Comparison of ENCODE assay signal across 12 cellular contexts in genomic region chr3:52895416-52895815, GRCh38. TPM values are rescaled to one million over a fixed set of nuclear protein-coding genes. Genes with fewer than 3 reads are reported as not detected.
A peak's percentile ranks its signal among the peaks of the same experiment; 100 is the strongest.
DNase-seq lines count a peak whose midpoint lies in the region; ATAC-seq, FAIRE-seq and TF ChIP-seq lines count a peak whose summit lies in the region.
"Had no signal": no experiment of that assay in that cellular context is flagged by ENCODE, and none has a peak within 500 bp of the region (broad histone marks: within the 10 kb centered on the region; RNA-seq: fewer than 3 reads in every experiment).

No MANE protein-coding gene starts in this region.

- TF ChIP-seq CTCF in CD4-positive, alpha-beta T cell (IDR thresholded peaks at IDR 0.05): no peak
- TF ChIP-seq CTCF in Loucy (conservative IDR thresholded peaks at IDR 0.05; ENCODE audit: low read length) (no peak), astrocyte (IDR thresholded peaks at IDR 0.05; ENCODE audit: insufficient read depth, low read depth, low read length) (no peak), neural crest cell (conservative IDR thresholded peaks at IDR 0.05) (no peak)

- H3K27me3 ChIP-seq in CD4-positive, alpha-beta T cell (ENCODE audit: control insufficient read depth, insufficient read depth, low read length): no peaks in the 10 kb centered on the region
- no peaks in the 10 kb centered on the region for H3K27me3 ChIP-seq in Loucy (ENCODE audit: insufficient read depth, low read length, poor library complexity, severe bottlenecking)
- H3K27me3 ChIP-seq in astrocyte (ENCODE audit: insufficient read depth, low read length): no peaks in the 10 kb centered on the region

- H3K36me3 ChIP-seq in Loucy (ENCODE audit: insufficient read depth, low read length): no peaks in the 10 kb centered on the region
- no peaks in the 10 kb centered on the region for H3K36me3 ChIP-seq in astrocyte (ENCODE audit: insufficient read depth, low read length)

- FAIRE-seq in astrocyte (lab: Jason Lieb, UNC): no peak
- FAIRE-seq: endometrium, GM12892 had no signal

- no peak overlapping the region for H3K27ac ChIP-seq in CD4-positive, alpha-beta T cell (ENCODE audit: low read depth, low read length)
- no peak overlapping the region for H3K27ac ChIP-seq in astrocyte (ENCODE audit: low read depth, low read length)

- POLR2A ChIA-PET in CD4-positive, alpha-beta T cell (lab: Charles Lee): no interaction called here

- H3K4me1 Mint-ChIP-seq in CD4-positive, alpha-beta T cell (ENCODE audit: low read depth): peaks cover 70% of the 10 kb centered on the region
- peaks cover 3% of the 10 kb centered on the region for H3K4me1 Mint-ChIP-seq in astrocyte (ENCODE audit: low read depth, unreplicated experiment)
- H3K4me1 Mint-ChIP-seq in neural crest cell: peaks cover 18% of the 10 kb centered on the region

- H3K4me1 ChIP-seq in Loucy (ENCODE audit: insufficient read depth, low read length, poor library complexity, severe bottlenecking) (peaks cover 56% of the 10 kb centered on the region), astrocyte (ENCODE audit: insufficient read depth, low read length) (peaks cover 8% of the 10 kb centered on the region)

- no peaks in the 10 kb centered on the region for H3F3A ChIP-seq in Loucy (ENCODE audit: low read depth)

- CTCF ChIA-PET in CD4-positive, alpha-beta T cell (lab: Charles Lee): no interaction called here

- H4K20me1 ChIP-seq in Loucy (ENCODE audit: insufficient read depth, low read length, poor library complexity, severe bottlenecking) (peaks cover 18% of the 10 kb centered on the region), astrocyte (ENCODE audit: insufficient read depth, low read length) (peaks cover 47% of the 10 kb centered on the region)

- DNase-seq in CD4-positive, alpha-beta T cell: no peak
- DNase-seq in astrocyte (ENCODE audit: low read depth) (no peak), neural crest cell (ENCODE audit: low read depth, low spot score) (no peak), NCI-H226 (no peak)
- DNase-seq: amniotic stem cell, NCI-H748 treated with DMSO at 0.1 percent for 48 hours had no signal

- H2AFZ ChIP-seq in Loucy (ENCODE audit: low read length) (no peak overlapping the region), astrocyte (ENCODE audit: low read depth, low read length) (no peak overlapping the region)

- H3K9me2 ChIP-seq in Loucy (replicated peaks; ENCODE audit: low read depth, low read length): no peaks in the 10 kb centered on the region

- H3K9me3 Mint-ChIP-seq in CD4-positive, alpha-beta T cell: no peaks in the 10 kb centered on the region
- H3K9me3 Mint-ChIP-seq in astrocyte (ENCODE audit: unreplicated experiment) (no peaks in the 10 kb centered on the region), neural crest cell (no peaks in the 10 kb centered on the region)

- H3K4me2 ChIP-seq in Loucy (ENCODE audit: low read depth, low read length, poor library complexity, severe bottlenecking): peak overlapping the region; percentile 94
- H3K4me2 ChIP-seq in astrocyte (ENCODE audit: low read length): no peak overlapping the region

- ATAC-seq in CD4-positive, alpha-beta T cell (ENCODE audit: poor library complexity): no peak
- no peak for ATAC-seq in GM21717 (IDR thresholded peaks at IDR 0.05; ENCODE audit: unreplicated experiment)
- no peak for ATAC-seq in HG03354 (IDR thresholded peaks at IDR 0.05; ENCODE audit: poor library complexity, severe bottlenecking, unreplicated experiment)
- ATAC-seq in HG02885 (IDR thresholded peaks at IDR 0.05; ENCODE audit: poor library complexity, unreplicated experiment): no peak

- H3K4me3 Mint-ChIP-seq in CD4-positive, alpha-beta T cell: peak overlapping the region; percentile 98
- H3K4me3 Mint-ChIP-seq in astrocyte (ENCODE audit: unreplicated experiment): peak overlapping the region; percentile 95
- H3K4me3 Mint-ChIP-seq in neural crest cell: peak overlapping the region; percentile 91

- peak overlapping the region; percentile 73 for H3K9ac ChIP-seq in Loucy (ENCODE audit: low read depth, low read length, poor library complexity, severe bottlenecking)
- H3K9ac ChIP-seq in astrocyte (ENCODE audit: low read length): no peak overlapping the region

- H3K4me3 ChIP-seq in Loucy (ENCODE audit: low read length, poor library complexity, severe bottlenecking) (peak overlapping the region; percentile 83), astrocyte (ENCODE audit: insufficient read depth, low read depth, low read length) (no peak overlapping the region)

- H3K79me2 ChIP-seq in Loucy (ENCODE audit: insufficient read depth, low read length) (peaks cover 44% of the 10 kb centered on the region), astrocyte (ENCODE audit: insufficient read depth, low read length) (peaks cover 31% of the 10 kb centered on the region)

- no peaks in the 10 kb centered on the region for H3K9me3 ChIP-seq in CD4-positive, alpha-beta T cell (ENCODE audit: control insufficient read depth, low read length)
- H3K9me3 ChIP-seq in Loucy (ENCODE audit: insufficient read depth, low read depth, low read length): no peaks in the 10 kb centered on the region
- no peaks in the 10 kb centered on the region for H3K9me3 ChIP-seq in astrocyte (ENCODE audit: insufficient read depth, low read depth, low read length)

- H3K27me3 Mint-ChIP-seq in CD4-positive, alpha-beta T cell: no peaks in the 10 kb centered on the region
- peaks cover under 1% of the 10 kb centered on the region for H3K27me3 Mint-ChIP-seq in astrocyte (ENCODE audit: low read depth, unreplicated experiment)
- H3K27me3 Mint-ChIP-seq in neural crest cell (ENCODE audit: low read depth): no peaks in the 10 kb centered on the region

- H3K36me3 Mint-ChIP-seq in CD4-positive, alpha-beta T cell (ENCODE audit: low read depth): peaks cover 5% of the 10 kb centered on the region
- H3K36me3 Mint-ChIP-seq in astrocyte (ENCODE audit: low read depth, unreplicated experiment) (peaks cover 8% of the 10 kb centered on the region), neural crest cell (ENCODE audit: low read depth) (no peaks in the 10 kb centered on the region)

- peak overlapping the region; percentile 82 for H3K27ac Mint-ChIP-seq in CD4-positive, alpha-beta T cell
- H3K27ac Mint-ChIP-seq in astrocyte (ENCODE audit: unreplicated experiment) (no peak overlapping the region), neural crest cell (ENCODE audit: unreplicated experiment) (no peak overlapping the region)

- intact Hi-C loops in CD4-positive, alpha-beta T cell (cut with DNase I, micrococcal nuclease): loop anchor here in 1 of 2 experiments (5.0 to 10.0 kb wide), 3 partner anchors 147 to 361 kb away; partner anchors contain the start of genes NT5DC2, TKT and UQCC5

RNA-seq across cellular contexts. Expression of gene STIMATE, which starts 1.9 kb away (rescaled TPM):
- total RNA-seq in CD4-positive, alpha-beta T cell: 10 to 100 TPM; 39.8 to 42.6 TPM
- total RNA-seq in astrocyte: 12.1 and 14.7 TPM in 2 replicates
- total RNA-seq in neural crest cell: 20.3 and 21.3 TPM in 2 replicates
